ENCODE assay signal across 13 cellular contexts in genomic region chr10:49115796-49116508, GRCh38. TPM values are rescaled to one million over a fixed set of nuclear protein-coding genes. Genes with fewer than 3 reads are reported as not detected.
DNase-seq lines count a peak whose midpoint lies in the region; ATAC-seq and TF ChIP-seq lines count a peak whose summit lies in the region.
"Had no signal": no experiment of that assay in that cellular context is flagged by ENCODE, and none has a peak within 500 bp of the region (broad histone marks: within the 10 kb centered on the region; RNA-seq: fewer than 3 reads in every experiment).

No MANE protein-coding gene starts in this region.

- no peaks in the 10 kb centered on the region for H3K9me3 ChIP-seq in lung (ENCODE audit: control insufficient read depth in 2 of 2, insufficient read depth in 1 of 2, low read length in 1 of 2)

- no peaks in the 10 kb centered on the region for H3K27me3 ChIP-seq in lung (ENCODE audit: control insufficient read depth, insufficient read depth)

- 76 to 82% methylated on average over 14 of the region's 14 CpGs for WGBS in lung, 2 donors

- DNase-seq in activated CD8-positive, alpha-beta memory T cell treated with anti-CD3 and anti-CD28 coated beads, Interleukin-2, amount 50 U/mL, for 48 hours = peak; percentile 50
- no peak for DNase-seq in activated CD8-positive, alpha-beta memory T cell treated with anti-CD3 and anti-CD28 coated beads, Interleukin-2, amount 10 ng/mL, durations not matched to agents 7 days and 5 days
- DNase-seq in astrocyte of the spinal cord (ENCODE audit: low read depth, low spot score) = no peak
- DNase-seq in lung (ENCODE audit: low spot score) = peak; percentile 21
- DNase-seq in substantia nigra (lab: John Stamatoyannopoulos, UW) = no peak
- no peak for DNase-seq in NCI-H2029 treated with DMSO at 0.1 percent for 48 hours (lab: John Stamatoyannopoulos, UW)
- DNase-seq in NCI-H187 treated with DMSO at 0.1 percent for 48 hours (lab: John Stamatoyannopoulos, UW) = no peak
- DNase-seq in C1 segment of cervical spinal cord (lab: John Stamatoyannopoulos, UW) = no peak
- DNase-seq: HCEC 1CT, kidney glomerular epithelial cell, NCI-H2081 treated with DMSO at 0.1 percent for 48 hours, SHP77 had no signal

- peaks cover 0 to 4% of the 10 kb centered on the region in 2 donors for H3K4me1 ChIP-seq in lung (ENCODE audit: control insufficient read depth in 2 of 2, insufficient read depth in 2 of 2, low read length in 2 of 2)

- TF ChIP-seq CTCF in astrocyte of the spinal cord (IDR thresholded peaks at IDR 0.05; ENCODE audit: low read depth, low read length) = no peak
- TF ChIP-seq CTCF in lung (IDR thresholded peaks at IDR 0.05; ENCODE audit: control extremely low read depth, extremely low read depth) = no peak

- H3K4me3 Mint-ChIP-seq in activated CD8-positive, alpha-beta memory T cell treated with anti-CD3 and anti-CD28 coated beads, Interleukin-2, amount 10 ng/mL, durations not matched to agents 7 days and 5 days = no peak overlapping the region

- H3K36me3 ChIP-seq in lung (ENCODE audit: control insufficient read depth in 2 of 2, insufficient read depth in 2 of 2, low read length in 2 of 2) = no peaks in the 10 kb centered on the region

- H3K27me3 Mint-ChIP-seq in activated CD8-positive, alpha-beta memory T cell treated with anti-CD3 and anti-CD28 coated beads, Interleukin-2, amount 10 ng/mL, durations not matched to agents 7 days and 5 days = peaks cover 66% of the 10 kb centered on the region

- no peak overlapping the region for H3K27ac Mint-ChIP-seq in activated CD8-positive, alpha-beta memory T cell treated with anti-CD3 and anti-CD28 coated beads, Interleukin-2, amount 10 ng/mL, durations not matched to agents 7 days and 5 days

- no peaks in the 10 kb centered on the region for H3K9me3 Mint-ChIP-seq in activated CD8-positive, alpha-beta memory T cell treated with anti-CD3 and anti-CD28 coated beads, Interleukin-2, amount 10 ng/mL, durations not matched to agents 7 days and 5 days (ENCODE audit: low read depth)

- H3K27ac ChIP-seq in lung (ENCODE audit: low read depth in 1 of 2, low read length in 1 of 2) = no peak overlapping the region
- peak overlapping the region; percentile 52 for H3K27ac ChIP-seq in substantia nigra (ENCODE audit: low read depth, low read length, poor library complexity, severe bottlenecking)

- H3K36me3 Mint-ChIP-seq in activated CD8-positive, alpha-beta memory T cell treated with anti-CD3 and anti-CD28 coated beads, Interleukin-2, amount 10 ng/mL, durations not matched to agents 7 days and 5 days = no peaks in the 10 kb centered on the region

- H3K4me3 ChIP-seq in astrocyte of the spinal cord (ENCODE audit: low read depth, low read length) (peak overlapping the region; percentile 23), lung (no peak overlapping the region)

- CTCF ChIA-PET in activated CD8-positive, alpha-beta memory T cell treated with anti-CD3 and anti-CD28 coated beads, Interleukin-2, amount 10 ng/mL, durations not matched to agents 7 days and 5 days (lab: Charles Lee) = no interaction called here

- in situ Hi-C loops in astrocyte of the spinal cord (cut with HindIII; ENCODE audit: low sequenced_read_pairs) = no loop called here

- peaks cover 4% of the 10 kb centered on the region for H3K4me1 Mint-ChIP-seq in activated CD8-positive, alpha-beta memory T cell treated with anti-CD3 and anti-CD28 coated beads, Interleukin-2, amount 10 ng/mL, durations not matched to agents 7 days and 5 days

- no peak for ATAC-seq in activated CD8-positive, alpha-beta memory T cell treated with anti-CD3 and anti-CD28 coated beads, Interleukin-2, amount 10 ng/mL, durations not matched to agents 7 days and 5 days
- ATAC-seq in lung (ENCODE audit: insufficient read depth, low FRiP score) = no peak

RNA-seq across cellular contexts. Expression of gene VSTM4, which starts 0.6 kb away (rescaled TPM):
- under 1 TPM in 1 of 2 experiments, not detected in 1; 0.16 TPM for total RNA-seq in activated CD8-positive, alpha-beta memory T cell treated with anti-CD3 and anti-CD28 coated beads, Interleukin-2, amount 10 ng/mL, durations not matched to agents 7 days and 5 days
- 10 to 100 TPM; 10.9 to 49.4 TPM for total RNA-seq in lung
- polyA plus RNA-seq in lung = 1 to 10 TPM; 2.9 to 3.4 TPM

RNA-seq across cellular contexts. Expression of gene FAM170B, which starts 17.9 kb away (rescaled TPM):
- total RNA-seq in activated CD8-positive, alpha-beta memory T cell treated with anti-CD3 and anti-CD28 coated beads, Interleukin-2, amount 10 ng/mL, durations not matched to agents 7 days and 5 days = not detected
- under 1 TPM in 1 of 2 donors, not detected in 1; 0.34 TPM for total RNA-seq in lung
- polyA plus RNA-seq in lung = under 1 TPM in 1 of 2 donors, not detected in 1; 0.13 TPM
- total RNA-seq: dermis blood vessel endothelial cell had no signal

Comparison
In these comparisons a context has a peak if more than half of its experiments do, and no peak if none do; other contexts are left out.
1. DNase-seq: peak in activated CD8-positive, alpha-beta memory T cell treated with anti-CD3 and anti-CD28 coated beads, Interleukin-2, amount 50 U/mL, for 48 hours (single experiment) and lung (single experiment); none in activated CD8-positive, alpha-beta memory T cell treated with anti-CD3 and anti-CD28 coated beads, Interleukin-2, amount 10 ng/mL, durations not matched to agents 7 days and 5 days (single experiment), astrocyte of the spinal cord (single experiment), substantia nigra (0 of 49), NCI-H2029 treated with DMSO at 0.1 percent for 48 hours (single experiment), NCI-H187 treated with DMSO at 0.1 percent for 48 hours (single experiment) and C1 segment of cervical spinal cord (0 of 14).
2. RNA of gene VSTM4, which starts 0.6 kb away (total RNA-seq): 10.9 to 49.4 TPM in lung; 0.16 TPM in activated CD8-positive, alpha-beta memory T cell treated with anti-CD3 and anti-CD28 coated beads, Interleukin-2, amount 10 ng/mL, durations not matched to agents 7 days and 5 days; every median in the first group is over 10 times any median in the second.